In the genomic region with DNA sequence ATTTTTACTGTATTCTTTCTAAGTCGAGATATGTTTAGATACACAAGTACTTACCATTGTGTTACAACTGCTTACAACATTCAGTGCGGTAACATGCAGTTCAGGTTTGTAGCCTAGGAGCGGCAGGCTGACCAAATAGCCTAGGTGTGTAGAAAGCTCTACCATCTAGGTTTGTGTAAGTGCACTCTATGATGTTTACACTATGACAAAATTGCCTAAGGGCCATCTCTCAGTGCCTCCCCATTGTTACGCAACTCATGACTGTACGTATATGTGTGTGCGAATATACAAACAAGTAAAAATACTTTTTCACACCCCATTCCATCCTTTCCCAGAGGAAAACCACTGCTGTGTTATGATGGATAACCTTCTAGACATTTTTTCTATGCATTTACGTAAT, we compare ENCODE assay signal across 1 cellular context.
TF ChIP-seq lines count a peak whose summit lies in the region.

No MANE protein-coding gene starts in this region.

TF ChIP-seq in HepG2, 621 proteins besides CTCF, POLR2A, EP300 and RAD21 (continued from another document and continues in another):
- no peak for TF ChIP-seq KAT2B (IDR thresholded peaks at IDR 0.05; ENCODE audit: borderline replicate concordance, low read depth, low read length)
- TF ChIP-seq FIP1L1 (IDR thresholded peaks at IDR 0.05; ENCODE audit: borderline replicate concordance, insufficient read depth, low read depth, low read length), result no peak
- no peak for TF ChIP-seq ZNF552 (CRISPR knock-in tag; IDR thresholded peaks at IDR 0.05; ENCODE audit: borderline replicate concordance)
- no peak for TF ChIP-seq SMAD3 (CRISPR knock-in tag; IDR thresholded peaks at IDR 0.05)
- no peak for TF ChIP-seq ZSCAN21 (CRISPR knock-in tag; IDR thresholded peaks at IDR 0.05; ENCODE audit: borderline replicate concordance)
- no peak for TF ChIP-seq ZSCAN20 (CRISPR knock-in tag; IDR thresholded peaks at IDR 0.05; ENCODE audit: borderline replicate concordance)
- no peak for TF ChIP-seq ZNF138 (CRISPR knock-in tag; IDR thresholded peaks at IDR 0.05; ENCODE audit: low read depth)
- no peak for TF ChIP-seq MEIS1 (CRISPR knock-in tag; IDR thresholded peaks at IDR 0.05; ENCODE audit: borderline replicate concordance)
- TF ChIP-seq NR2F6 (IDR thresholded peaks at IDR 0.05), result no peak
- TF ChIP-seq NR2F6 (CRISPR knock-in tag; IDR thresholded peaks at IDR 0.05), result no peak
- TF ChIP-seq NFIC (IDR thresholded peaks at IDR 0.05; ENCODE audit: low read length), result no peak
- TF ChIP-seq ZNF282 (IDR thresholded peaks at IDR 0.05; ENCODE audit: partially characterized antibody), result no peak
- no peak for TF ChIP-seq SMYD3 (CRISPR knock-in tag; IDR thresholded peaks at IDR 0.05)
- TF ChIP-seq JARID2 (CRISPR knock-in tag; IDR thresholded peaks at IDR 0.05; ENCODE audit: insufficient replicate concordance), result no peak
- TF ChIP-seq, protein P1, sequence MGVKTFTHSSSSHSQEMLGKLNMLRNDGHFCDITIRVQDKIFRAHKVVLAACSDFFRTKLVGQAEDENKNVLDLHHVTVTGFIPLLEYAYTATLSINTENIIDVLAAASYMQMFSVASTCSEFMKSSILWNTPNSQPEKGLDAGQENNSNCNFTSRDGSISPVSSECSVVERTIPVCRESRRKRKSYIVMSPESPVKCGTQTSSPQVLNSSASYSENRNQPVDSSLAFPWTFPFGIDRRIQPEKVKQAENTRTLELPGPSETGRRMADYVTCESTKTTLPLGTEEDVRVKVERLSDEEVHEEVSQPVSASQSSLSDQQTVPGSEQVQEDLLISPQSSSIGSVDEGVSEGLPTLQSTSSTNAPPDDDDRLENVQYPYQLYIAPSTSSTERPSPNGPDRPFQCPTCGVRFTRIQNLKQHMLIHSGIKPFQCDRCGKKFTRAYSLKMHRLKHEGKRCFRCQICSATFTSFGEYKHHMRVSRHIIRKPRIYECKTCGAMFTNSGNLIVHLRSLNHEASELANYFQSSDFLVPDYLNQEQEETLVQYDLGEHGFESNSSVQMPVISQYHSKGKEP (CRISPR knock-in tag; IDR thresholded peaks at IDR 0.05), result no peak
- TF ChIP-seq ETV6 (CRISPR knock-in tag; conservative IDR thresholded peaks at IDR 0.05), result no peak
- no peak for TF ChIP-seq IRX3 (CRISPR knock-in tag; IDR thresholded peaks at IDR 0.05; ENCODE audit: borderline replicate concordance, low read depth)
- no peak for TF ChIP-seq ZNF720 (CRISPR knock-in tag; IDR thresholded peaks at IDR 0.05)
- TF ChIP-seq HOXA7 (CRISPR knock-in tag; IDR thresholded peaks at IDR 0.05), result no peak
- TF ChIP-seq ATM (IDR thresholded peaks at IDR 0.05; ENCODE audit: borderline replicate concordance), result no peak
- no peak for TF ChIP-seq ZBTB21 (CRISPR knock-in tag; IDR thresholded peaks at IDR 0.05)
- TF ChIP-seq, protein P2, sequence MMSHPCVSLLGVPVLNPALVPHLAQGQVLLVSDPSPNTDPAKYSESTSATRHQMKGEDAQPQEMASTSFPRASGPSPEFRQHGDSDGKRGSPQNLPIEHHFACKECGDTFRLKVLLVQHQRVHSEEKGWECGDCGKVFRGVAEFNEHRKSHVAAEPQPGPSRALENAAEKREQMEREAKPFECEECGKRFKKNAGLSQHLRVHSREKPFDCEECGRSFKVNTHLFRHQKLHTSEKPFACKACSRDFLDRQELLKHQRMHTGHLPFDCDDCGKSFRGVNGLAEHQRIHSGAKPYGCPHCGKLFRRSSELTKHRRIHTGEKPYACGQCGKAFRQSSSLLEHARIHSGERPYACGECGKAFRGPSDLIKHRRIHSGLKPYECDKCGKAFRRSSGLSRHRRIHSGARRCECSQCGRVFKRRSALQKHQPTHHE (CRISPR knock-in tag; IDR thresholded peaks at IDR 0.05; ENCODE audit: borderline replicate concordance), result no peak
- no peak for TF ChIP-seq ZSCAN25 (CRISPR knock-in tag; IDR thresholded peaks at IDR 0.05)
- TF ChIP-seq SOX5 (CRISPR knock-in tag; IDR thresholded peaks at IDR 0.05; ENCODE audit: borderline replicate concordance), result peak; percentile 74
- TF ChIP-seq ZNF607 (CRISPR knock-in tag; IDR thresholded peaks at IDR 0.05; ENCODE audit: borderline replicate concordance), result no peak
- peak; percentile 93 for TF ChIP-seq POGZ (CRISPR knock-in tag; IDR thresholded peaks at IDR 0.05)
- TF ChIP-seq EED (CRISPR knock-in tag; IDR thresholded peaks at IDR 0.05), result no peak
- TF ChIP-seq NFE2L1 (CRISPR knock-in tag; IDR thresholded peaks at IDR 0.05; ENCODE audit: borderline replicate concordance), result no peak
- 0 out of 2 replicates have a peak, but pooled peaks have one; percentile 25 for TF ChIP-seq IRF2 (CRISPR knock-in tag; IDR thresholded peaks at IDR 0.05)
- no peak for TF ChIP-seq NFKB2 (CRISPR knock-in tag; IDR thresholded peaks at IDR 0.05; ENCODE audit: borderline replicate concordance)
- no peak for TF ChIP-seq ZNF446 (CRISPR knock-in tag; IDR thresholded peaks at IDR 0.05)
- TF ChIP-seq MYC (CRISPR knock-in tag; IDR thresholded peaks at IDR 0.05; ENCODE audit: borderline replicate concordance), result no peak
- TF ChIP-seq DMAP1 (CRISPR knock-in tag; IDR thresholded peaks at IDR 0.05), result no peak
- TF ChIP-seq, protein P3, sequence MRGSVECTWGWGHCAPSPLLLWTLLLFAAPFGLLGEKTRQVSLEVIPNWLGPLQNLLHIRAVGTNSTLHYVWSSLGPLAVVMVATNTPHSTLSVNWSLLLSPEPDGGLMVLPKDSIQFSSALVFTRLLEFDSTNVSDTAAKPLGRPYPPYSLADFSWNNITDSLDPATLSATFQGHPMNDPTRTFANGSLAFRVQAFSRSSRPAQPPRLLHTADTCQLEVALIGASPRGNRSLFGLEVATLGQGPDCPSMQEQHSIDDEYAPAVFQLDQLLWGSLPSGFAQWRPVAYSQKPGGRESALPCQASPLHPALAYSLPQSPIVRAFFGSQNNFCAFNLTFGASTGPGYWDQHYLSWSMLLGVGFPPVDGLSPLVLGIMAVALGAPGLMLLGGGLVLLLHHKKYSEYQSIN (CRISPR knock-in tag; IDR thresholded peaks at IDR 0.05; ENCODE audit: borderline replicate concordance), result no peak
- TF ChIP-seq, protein P4, sequence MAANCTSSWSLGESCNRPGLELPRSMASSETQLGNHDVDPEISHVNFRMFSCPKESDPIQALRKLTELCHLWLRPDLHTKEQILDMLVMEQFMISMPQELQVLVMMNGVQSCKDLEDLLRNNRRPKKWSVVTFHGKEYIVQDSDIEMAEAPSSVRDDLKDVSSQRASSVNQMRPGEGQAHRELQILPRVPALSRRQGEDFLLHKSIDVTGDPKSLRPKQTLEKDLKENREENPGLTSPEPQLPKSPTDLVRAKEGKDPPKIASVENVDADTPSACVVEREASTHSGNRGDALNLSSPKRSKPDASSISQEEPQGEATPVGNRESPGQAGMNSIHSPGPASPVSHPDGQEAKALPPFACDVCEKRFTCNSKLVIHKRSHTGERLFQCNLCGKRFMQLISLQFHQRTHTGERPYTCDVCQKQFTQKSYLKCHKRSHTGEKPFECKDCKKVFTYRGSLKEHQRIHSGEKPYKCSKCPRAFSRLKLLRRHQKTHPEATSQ (CRISPR knock-in tag; IDR thresholded peaks at IDR 0.05; ENCODE audit: borderline replicate concordance), result no peak; the same call in 1 of the 2 replicates
- TF ChIP-seq, protein P5, sequence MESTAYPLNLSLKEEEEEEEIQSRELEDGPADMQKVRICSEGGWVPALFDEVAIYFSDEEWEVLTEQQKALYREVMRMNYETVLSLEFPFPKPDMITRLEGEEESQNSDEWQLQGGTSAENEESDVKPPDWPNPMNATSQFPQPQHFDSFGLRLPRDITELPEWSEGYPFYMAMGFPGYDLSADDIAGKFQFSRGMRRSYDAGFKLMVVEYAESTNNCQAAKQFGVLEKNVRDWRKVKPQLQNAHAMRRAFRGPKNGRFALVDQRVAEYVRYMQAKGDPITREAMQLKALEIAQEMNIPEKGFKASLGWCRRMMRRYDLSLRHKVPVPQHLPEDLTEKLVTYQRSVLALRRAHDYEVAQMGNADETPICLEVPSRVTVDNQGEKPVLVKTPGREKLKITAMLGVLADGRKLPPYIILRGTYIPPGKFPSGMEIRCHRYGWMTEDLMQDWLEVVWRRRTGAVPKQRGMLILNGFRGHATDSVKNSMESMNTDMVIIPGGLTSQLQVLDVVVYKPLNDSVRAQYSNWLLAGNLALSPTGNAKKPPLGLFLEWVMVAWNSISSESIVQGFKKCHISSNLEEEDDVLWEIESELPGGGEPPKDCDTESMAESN (CRISPR knock-in tag; conservative IDR thresholded peaks at IDR 0.05), result no peak
- no peak for TF ChIP-seq RBAK (CRISPR knock-in tag; IDR thresholded peaks at IDR 0.05)
- TF ChIP-seq, protein P6, sequence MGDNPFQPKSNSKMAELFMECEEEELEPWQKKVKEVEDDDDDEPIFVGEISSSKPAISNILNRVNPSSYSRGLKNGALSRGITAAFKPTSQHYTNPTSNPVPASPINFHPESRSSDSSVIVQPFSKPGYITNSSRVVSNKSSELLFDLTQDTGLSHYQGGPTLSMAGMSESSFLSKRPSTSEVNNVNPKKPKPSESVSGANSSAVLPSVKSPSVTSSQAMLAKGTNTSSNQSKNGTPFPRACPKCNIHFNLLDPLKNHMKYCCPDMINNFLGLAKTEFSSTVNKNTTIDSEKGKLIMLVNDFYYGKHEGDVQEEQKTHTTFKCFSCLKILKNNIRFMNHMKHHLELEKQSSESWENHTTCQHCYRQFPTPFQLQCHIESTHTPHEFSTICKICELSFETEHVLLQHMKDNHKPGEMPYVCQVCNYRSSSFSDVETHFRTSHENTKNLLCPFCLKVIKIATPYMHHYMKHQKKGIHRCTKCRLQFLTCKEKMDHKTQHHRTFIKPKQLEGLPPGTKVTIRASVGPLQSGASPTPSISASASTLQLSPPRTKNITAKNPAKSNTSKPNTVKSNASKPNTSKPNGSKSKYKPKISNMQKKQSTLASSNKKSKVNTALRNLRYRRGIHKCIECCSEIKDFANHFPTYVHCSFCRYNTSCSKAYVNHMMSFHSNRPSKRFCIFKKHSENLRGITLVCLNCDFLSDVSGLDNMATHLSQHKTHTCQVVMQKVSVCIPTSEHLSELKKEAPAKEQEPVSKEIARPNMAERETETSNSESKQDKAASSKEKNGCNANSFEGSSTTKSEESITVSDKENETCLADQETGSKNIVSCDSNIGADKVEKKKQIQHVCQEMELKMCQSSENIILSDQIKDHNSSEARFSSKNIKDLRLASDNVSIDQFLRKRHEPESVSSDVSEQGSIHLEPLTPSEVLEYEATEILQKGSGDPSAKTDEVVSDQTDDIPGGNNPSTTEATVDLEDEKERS (CRISPR knock-in tag; IDR thresholded peaks at IDR 0.05), result no peak
- TF ChIP-seq ZNF530 (CRISPR knock-in tag; IDR thresholded peaks at IDR 0.05; ENCODE audit: low read depth), result no peak
- TF ChIP-seq CHCHD3 (CRISPR knock-in tag; IDR thresholded peaks at IDR 0.05), result no peak
- TF ChIP-seq, protein P7, sequence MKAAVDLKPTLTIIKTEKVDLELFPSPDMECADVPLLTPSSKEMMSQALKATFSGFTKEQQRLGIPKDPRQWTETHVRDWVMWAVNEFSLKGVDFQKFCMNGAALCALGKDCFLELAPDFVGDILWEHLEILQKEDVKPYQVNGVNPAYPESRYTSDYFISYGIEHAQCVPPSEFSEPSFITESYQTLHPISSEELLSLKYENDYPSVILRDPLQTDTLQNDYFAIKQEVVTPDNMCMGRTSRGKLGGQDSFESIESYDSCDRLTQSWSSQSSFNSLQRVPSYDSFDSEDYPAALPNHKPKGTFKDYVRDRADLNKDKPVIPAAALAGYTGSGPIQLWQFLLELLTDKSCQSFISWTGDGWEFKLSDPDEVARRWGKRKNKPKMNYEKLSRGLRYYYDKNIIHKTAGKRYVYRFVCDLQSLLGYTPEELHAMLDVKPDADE (CRISPR knock-in tag; IDR thresholded peaks at IDR 0.05), result no peak
- no peak for TF ChIP-seq ATRX (CRISPR knock-in tag; IDR thresholded peaks at IDR 0.05; ENCODE audit: borderline replicate concordance)
- no peak for TF ChIP-seq KMT2A (CRISPR knock-in tag; IDR thresholded peaks at IDR 0.05)
- TF ChIP-seq NR2F2 (IDR thresholded peaks at IDR 0.05; ENCODE audit: borderline replicate concordance, low read depth), result no peak
- TF ChIP-seq KLF16 (CRISPR knock-in tag; IDR thresholded peaks at IDR 0.05), result peak in 1 of 2 experiments; percentile 43; a peak in 1 of 4 replicates
- TF ChIP-seq NFIB (CRISPR knock-in tag; IDR thresholded peaks at IDR 0.05; ENCODE audit: borderline replicate concordance), result no peak
- TF ChIP-seq NCOA2 (CRISPR knock-in tag; IDR thresholded peaks at IDR 0.05), result no peak
- peak; percentile 27; the same call in 1 of the 2 replicates for TF ChIP-seq CREM (IDR thresholded peaks at IDR 0.05)
- TF ChIP-seq CREM (CRISPR knock-in tag; IDR thresholded peaks at IDR 0.05), result no peak
- no peak for TF ChIP-seq ZFP62 (CRISPR knock-in tag; IDR thresholded peaks at IDR 0.05)
- TF ChIP-seq BORCS8-MEF2B (CRISPR knock-in tag; IDR thresholded peaks at IDR 0.05), result no peak
- no peak for TF ChIP-seq ZFP36L1 (CRISPR knock-in tag; IDR thresholded peaks at IDR 0.05)
- TF ChIP-seq CBX2 (IDR thresholded peaks at IDR 0.05; ENCODE audit: low read depth, low read length), result no peak
- no peak for TF ChIP-seq CBX2 (CRISPR knock-in tag; IDR thresholded peaks at IDR 0.05; ENCODE audit: low read depth)
- no peak for TF ChIP-seq ZNF101 (CRISPR knock-in tag; IDR thresholded peaks at IDR 0.05; ENCODE audit: borderline replicate concordance, low read depth)
- TF ChIP-seq, protein P8, sequence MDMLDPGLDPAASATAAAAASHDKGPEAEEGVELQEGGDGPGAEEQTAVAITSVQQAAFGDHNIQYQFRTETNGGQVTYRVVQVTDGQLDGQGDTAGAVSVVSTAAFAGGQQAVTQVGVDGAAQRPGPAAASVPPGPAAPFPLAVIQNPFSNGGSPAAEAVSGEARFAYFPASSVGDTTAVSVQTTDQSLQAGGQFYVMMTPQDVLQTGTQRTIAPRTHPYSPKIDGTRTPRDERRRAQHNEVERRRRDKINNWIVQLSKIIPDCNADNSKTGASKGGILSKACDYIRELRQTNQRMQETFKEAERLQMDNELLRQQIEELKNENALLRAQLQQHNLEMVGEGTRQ (IDR thresholded peaks at IDR 0.05; ENCODE audit: low read depth, low read length), result no peak
- TF ChIP-seq, protein P8 (CRISPR knock-in tag; IDR thresholded peaks at IDR 0.05; ENCODE audit: borderline replicate concordance), result no peak
- no peak; the same call in 1 of the 2 replicates for TF ChIP-seq ZNF460 (CRISPR knock-in tag; IDR thresholded peaks at IDR 0.05; ENCODE audit: borderline replicate concordance)
- no peak for TF ChIP-seq FLYWCH1 (CRISPR knock-in tag; IDR thresholded peaks at IDR 0.05)
- no peak for TF ChIP-seq SIX1 (CRISPR knock-in tag; IDR thresholded peaks at IDR 0.05; ENCODE audit: borderline replicate concordance)
- TF ChIP-seq PAF1 (CRISPR knock-in tag; IDR thresholded peaks at IDR 0.05), result no peak
- TF ChIP-seq ZNF224 (CRISPR knock-in tag; IDR thresholded peaks at IDR 0.05), result no peak
- no peak for TF ChIP-seq ZNF180 (CRISPR knock-in tag; IDR thresholded peaks at IDR 0.05; ENCODE audit: borderline replicate concordance, low read depth)
